ENCODE assay signal across 8 cellular contexts in genomic region chr1:149843302-149844041, GRCh38. TPM values are rescaled to one million over a fixed set of nuclear protein-coding genes. Genes with fewer than 3 reads are reported as not detected.
DNase-seq lines count a peak whose midpoint lies in the region; ATAC-seq, FAIRE-seq and TF ChIP-seq lines count a peak whose summit lies in the region.

No MANE protein-coding gene starts in this region.

- no peaks in the 10 kb centered on the region for H3K36me3 ChIP-seq in CD8-positive, alpha-beta memory T cell (ENCODE audit: insufficient read depth, low read length)
- peaks cover 35% of the 10 kb centered on the region for H3K36me3 ChIP-seq in OCI-LY3 (replicated peaks; ENCODE audit: low read depth, low read length)

- peak overlapping the region; percentile 83 to 95 (median 88) for H3K27ac Mint-ChIP-seq in CD8-positive, alpha-beta memory T cell
- peak overlapping the region; percentile 60 to 94 (median 86) for H3K27ac Mint-ChIP-seq in naive B cell

- H3K4me2 ChIP-seq in OCI-LY3 (ENCODE audit: low read length) = peak overlapping the region; percentile 99

- peak overlapping the region; percentile 88 to 97 (median 91) for H3K4me3 Mint-ChIP-seq in CD8-positive, alpha-beta memory T cell
- H3K4me3 Mint-ChIP-seq in naive B cell = peak overlapping the region; percentile 88 to 95 (median 90)

- no peak for FAIRE-seq in frontal cortex (lab: Jason Lieb, UNC)

- no peak overlapping the region for H2AFZ ChIP-seq in OCI-LY3 (ENCODE audit: low read depth, low read length)

- H4K20me1 ChIP-seq in OCI-LY3 (ENCODE audit: insufficient read depth, low read length) = peaks cover 36% of the 10 kb centered on the region

- H3K9me3 ChIP-seq in CD8-positive, alpha-beta memory T cell (ENCODE audit: low read length) = no peaks in the 10 kb centered on the region
- no peaks in the 10 kb centered on the region for H3K9me3 ChIP-seq in OCI-LY3 (ENCODE audit: insufficient read depth, low read length)

- no peaks in the 10 kb centered on the region for H3K27me3 ChIP-seq in CD8-positive, alpha-beta memory T cell (ENCODE audit: insufficient read depth, low read length, poor library complexity, severe bottlenecking)
- H3K27me3 ChIP-seq in OCI-LY3 (ENCODE audit: low read depth, low read length) = no peaks in the 10 kb centered on the region
- no peaks in the 10 kb centered on the region for H3K27me3 ChIP-seq in dorsolateral prefrontal cortex

- no peak for ATAC-seq in naive B cell (ENCODE audit: low read depth in 2 of 2)
- no peak for ATAC-seq in GM19328 (IDR thresholded peaks at IDR 0.05; ENCODE audit: unreplicated experiment)
- no peak for ATAC-seq in GM21360 (IDR thresholded peaks at IDR 0.05; ENCODE audit: unreplicated experiment)

- peak overlapping the region; percentile 85 for H3K4me3 ChIP-seq in CD8-positive, alpha-beta memory T cell (ENCODE audit: low read length)
- H3K4me3 ChIP-seq in OCI-LY3 (ENCODE audit: low read length) (peak overlapping the region; percentile 94), dorsolateral prefrontal cortex (peak overlapping the region; percentile 34 to 76 (median 61))

- H3K4me1 Mint-ChIP-seq in CD8-positive, alpha-beta memory T cell = peaks cover 38 to 51% (median 47%) of the 10 kb centered on the region in 3 donors
- peaks cover 35 to 41% (median 40%) of the 10 kb centered on the region in 3 donors for H3K4me1 Mint-ChIP-seq in naive B cell

- intact Hi-C loops in dorsolateral prefrontal cortex (cut with DNase I) = no loop called here

- no peaks in the 10 kb centered on the region for H3K9me3 Mint-ChIP-seq in CD8-positive, alpha-beta memory T cell
- H3K9me3 Mint-ChIP-seq in naive B cell = peaks cover 0 to 4% (median 0%) of the 10 kb centered on the region in 7 donors

- POLR2A ChIA-PET in CD8-positive, alpha-beta memory T cell (lab: Charles Lee) = interaction anchor here (1.1 to 8.0 kb wide), 3 partner anchors 41 to 166 kb away, joined by 3 to 177 read pairs (median 4); a partner anchor contains a TSS

- peak overlapping the region; percentile 85 for H3K27ac ChIP-seq in CD8-positive, alpha-beta memory T cell (ENCODE audit: low read depth, low read length)
- peak overlapping the region; percentile 83 for H3K27ac ChIP-seq in OCI-LY3 (ENCODE audit: low read length)
- peak overlapping the region in 46 of 59 donors; percentile 8 to 83 (median 57) for H3K27ac ChIP-seq in dorsolateral prefrontal cortex

- peak overlapping the region; percentile 98 for H3K9ac ChIP-seq in OCI-LY3 (ENCODE audit: low read length)

- peaks cover 0 to 32% (median 3%) of the 10 kb centered on the region in 3 donors for H3K36me3 Mint-ChIP-seq in CD8-positive, alpha-beta memory T cell
- peaks cover 9 to 14% of the 10 kb centered on the region in 2 donors for H3K36me3 Mint-ChIP-seq in naive B cell

- peak in 1 of 5 donors; percentile 22 for DNase-seq in CD8-positive, alpha-beta memory T cell
- peak in 1 of 10 donors; percentile 1 for DNase-seq in dorsolateral prefrontal cortex
- no peak for DNase-seq in naive B cell
- no peak for DNase-seq in Kasumi-1 (lab: John Stamatoyannopoulos, UW)
- DNase-seq in frontal cortex (ENCODE audit: low spot score in 2 of 2) = no peak

- peaks cover 38% of the 10 kb centered on the region for H3K4me1 ChIP-seq in CD8-positive, alpha-beta memory T cell (ENCODE audit: insufficient read depth, low read length)
- peaks cover 34% of the 10 kb centered on the region for H3K4me1 ChIP-seq in OCI-LY3 (ENCODE audit: low read length)

- no peaks in the 10 kb centered on the region for H3K27me3 Mint-ChIP-seq in CD8-positive, alpha-beta memory T cell
- H3K27me3 Mint-ChIP-seq in naive B cell = no peaks in the 10 kb centered on the region

- TF ChIP-seq CTCF in OCI-LY3 (IDR thresholded peaks at IDR 0.05; ENCODE audit: low read depth, low read length) = no peak
- TF ChIP-seq CTCF in dorsolateral prefrontal cortex (IDR thresholded peaks at IDR 0.05 in 54 of 56, conservative IDR thresholded peaks at IDR 0.05 in 2 of 56; ENCODE audit: low read depth in 1 of 56, partially characterized antibody in 56 of 56) = no peak

- peaks cover 53% of the 10 kb centered on the region for H3K79me2 ChIP-seq in OCI-LY3 (ENCODE audit: low read length)

- CTCF ChIA-PET in CD8-positive, alpha-beta memory T cell (lab: Charles Lee) = interaction anchor here (1.0 to 1.3 kb wide), 2 partner anchors 43 to 44 kb away, joined by 4 to 9 read pairs; a partner anchor contains a TSS

RNA-seq across cellular contexts. Expression of gene BOLA1, which starts 55.9 kb away (rescaled TPM):
- 10 to 100 TPM; 27.3 to 28.4 TPM for total RNA-seq in CD8-positive, alpha-beta memory T cell
- polyA plus RNA-seq in CD8-positive, alpha-beta memory T cell = 31.6 TPM
- 10 to 100 TPM; 10.4 to 23.1 (median 15.9) TPM for total RNA-seq in dorsolateral prefrontal cortex
- polyA plus RNA-seq in naive B cell (ENCODE audit: low read depth in 6 of 6) = 10 to 100 TPM; 19.2 to 37.0 (median 28.0) TPM
- 10.2 TPM for total RNA-seq in frontal cortex
